1 cellular context compared by ENCODE assay signal in the genomic region with DNA sequence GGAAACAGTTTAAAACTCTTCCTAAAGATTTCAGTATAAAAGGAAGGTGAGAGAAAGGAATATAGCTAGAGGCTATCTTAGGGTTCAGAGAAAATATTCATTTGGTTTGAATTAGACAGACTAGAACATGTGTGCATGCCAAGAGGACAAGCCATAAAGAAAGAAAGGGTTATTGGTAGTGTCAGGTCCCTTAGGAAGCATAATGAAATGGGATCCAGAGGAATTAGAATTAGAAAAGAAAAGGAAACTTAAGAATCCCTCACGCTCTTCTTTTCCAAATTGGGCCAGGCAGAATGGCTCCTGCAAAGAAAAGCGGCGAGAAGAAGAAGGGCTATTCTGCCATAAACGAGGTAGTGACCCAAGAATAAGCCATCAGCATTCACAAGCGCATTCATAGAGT.
TF ChIP-seq lines count a peak whose summit lies in the region.

No MANE protein-coding gene starts in this region.

TF ChIP-seq in GM23338, 12 proteins besides CTCF, POLR2A, EP300 and RAD21 (continued from another document):
- no peak for TF ChIP-seq EZH2phosphoT487 (IDR thresholded peaks at IDR 0.05; ENCODE audit: unreplicated experiment)
- TF ChIP-seq CREB1 (CRISPR knock-in tag; IDR thresholded peaks at IDR 0.05; ENCODE audit: low read depth), result no peak
- TF ChIP-seq STAT1 (IDR thresholded peaks at IDR 0.05; ENCODE audit: unreplicated experiment), result no peak
- TF ChIP-seq, protein P1, sequence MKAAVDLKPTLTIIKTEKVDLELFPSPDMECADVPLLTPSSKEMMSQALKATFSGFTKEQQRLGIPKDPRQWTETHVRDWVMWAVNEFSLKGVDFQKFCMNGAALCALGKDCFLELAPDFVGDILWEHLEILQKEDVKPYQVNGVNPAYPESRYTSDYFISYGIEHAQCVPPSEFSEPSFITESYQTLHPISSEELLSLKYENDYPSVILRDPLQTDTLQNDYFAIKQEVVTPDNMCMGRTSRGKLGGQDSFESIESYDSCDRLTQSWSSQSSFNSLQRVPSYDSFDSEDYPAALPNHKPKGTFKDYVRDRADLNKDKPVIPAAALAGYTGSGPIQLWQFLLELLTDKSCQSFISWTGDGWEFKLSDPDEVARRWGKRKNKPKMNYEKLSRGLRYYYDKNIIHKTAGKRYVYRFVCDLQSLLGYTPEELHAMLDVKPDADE (IDR thresholded peaks at IDR 0.05), result no peak
- TF ChIP-seq, protein P2, sequence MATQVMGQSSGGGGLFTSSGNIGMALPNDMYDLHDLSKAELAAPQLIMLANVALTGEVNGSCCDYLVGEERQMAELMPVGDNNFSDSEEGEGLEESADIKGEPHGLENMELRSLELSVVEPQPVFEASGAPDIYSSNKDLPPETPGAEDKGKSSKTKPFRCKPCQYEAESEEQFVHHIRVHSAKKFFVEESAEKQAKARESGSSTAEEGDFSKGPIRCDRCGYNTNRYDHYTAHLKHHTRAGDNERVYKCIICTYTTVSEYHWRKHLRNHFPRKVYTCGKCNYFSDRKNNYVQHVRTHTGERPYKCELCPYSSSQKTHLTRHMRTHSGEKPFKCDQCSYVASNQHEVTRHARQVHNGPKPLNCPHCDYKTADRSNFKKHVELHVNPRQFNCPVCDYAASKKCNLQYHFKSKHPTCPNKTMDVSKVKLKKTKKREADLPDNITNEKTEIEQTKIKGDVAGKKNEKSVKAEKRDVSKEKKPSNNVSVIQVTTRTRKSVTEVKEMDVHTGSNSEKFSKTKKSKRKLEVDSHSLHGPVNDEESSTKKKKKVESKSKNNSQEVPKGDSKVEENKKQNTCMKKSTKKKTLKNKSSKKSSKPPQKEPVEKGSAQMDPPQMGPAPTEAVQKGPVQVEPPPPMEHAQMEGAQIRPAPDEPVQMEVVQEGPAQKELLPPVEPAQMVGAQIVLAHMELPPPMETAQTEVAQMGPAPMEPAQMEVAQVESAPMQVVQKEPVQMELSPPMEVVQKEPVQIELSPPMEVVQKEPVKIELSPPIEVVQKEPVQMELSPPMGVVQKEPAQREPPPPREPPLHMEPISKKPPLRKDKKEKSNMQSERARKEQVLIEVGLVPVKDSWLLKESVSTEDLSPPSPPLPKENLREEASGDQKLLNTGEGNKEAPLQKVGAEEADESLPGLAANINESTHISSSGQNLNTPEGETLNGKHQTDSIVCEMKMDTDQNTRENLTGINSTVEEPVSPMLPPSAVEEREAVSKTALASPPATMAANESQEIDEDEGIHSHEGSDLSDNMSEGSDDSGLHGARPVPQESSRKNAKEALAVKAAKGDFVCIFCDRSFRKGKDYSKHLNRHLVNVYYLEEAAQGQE (IDR thresholded peaks at IDR 0.05; ENCODE audit: unreplicated experiment), result no peak
